ENCODE assay signal across 1 cellular context in genomic region chr2:20447437-20448245, GRCh38.
TF ChIP-seq lines count a peak whose summit lies in the region.

No MANE protein-coding gene starts in this region.

TF ChIP-seq in HepG2, 621 proteins besides CTCF, POLR2A, EP300 and RAD21 (continued from another document and continues in another):
- TF ChIP-seq KLF16 (CRISPR knock-in tag; IDR thresholded peaks at IDR 0.05) (0 out of 4 replicates have a peak, but pooled peaks of 1 of the 2 experiments have one; percentile 73), ZNF207 (IDR thresholded peaks at IDR 0.05; ENCODE audit: borderline replicate concordance) (no peak), ZNF670 (CRISPR knock-in tag; IDR thresholded peaks at IDR 0.05; ENCODE audit: borderline replicate concordance) (no peak), AGO1 (IDR thresholded peaks at IDR 0.05; ENCODE audit: low read depth, low read length, poor library complexity, severe bottlenecking) (peak; percentile 58), TBL1XR1 (IDR thresholded peaks at IDR 0.05; ENCODE audit: borderline replicate concordance, low read length, partially characterized antibody) (peak; percentile 18), KAT7 (CRISPR knock-in tag; IDR thresholded peaks at IDR 0.05; ENCODE audit: borderline replicate concordance) (peak; percentile 91), HINFP (CRISPR knock-in tag; IDR thresholded peaks at IDR 0.05; ENCODE audit: low read depth) (peak; percentile 74; the same call in 1 of the 2 replicates), MBNL3 (CRISPR knock-in tag; conservative IDR thresholded peaks at IDR 0.05) (no peak), MLX (CRISPR knock-in tag; IDR thresholded peaks at IDR 0.05) (no peak), TFDP2 (CRISPR knock-in tag; IDR thresholded peaks at IDR 0.05) (no peak), TGIF2 (CRISPR knock-in tag; IDR thresholded peaks at IDR 0.05) (peak; percentile 64; the same call in 1 of the 2 replicates), ZBTB21 (CRISPR knock-in tag; IDR thresholded peaks at IDR 0.05) (peak; percentile 29; the same call in 1 of the 2 replicates), CERS6 (CRISPR knock-in tag; IDR thresholded peaks at IDR 0.05) (peak; percentile 48; the same call in 1 of the 2 replicates), TRIM24 (CRISPR knock-in tag; IDR thresholded peaks at IDR 0.05) (no peak), ZNF574 (CRISPR knock-in tag; IDR thresholded peaks at IDR 0.05) (no peak), ZNF431 (CRISPR knock-in tag; IDR thresholded peaks at IDR 0.05; ENCODE audit: borderline replicate concordance, low read depth) (0 out of 2 replicates have a peak, but pooled peaks have one; percentile 24), ZNF512B (CRISPR knock-in tag; IDR thresholded peaks at IDR 0.05; ENCODE audit: borderline replicate concordance) (no peak), HOXA3 (CRISPR knock-in tag; IDR thresholded peaks at IDR 0.05) (peak; percentile 22), THAP9 (CRISPR knock-in tag; IDR thresholded peaks at IDR 0.05; ENCODE audit: borderline replicate concordance) (0 out of 2 replicates have a peak, but pooled peaks have one; percentile 32), ARHGAP35 (CRISPR knock-in tag; IDR thresholded peaks at IDR 0.05; ENCODE audit: borderline replicate concordance) (peak; percentile 73; the same call in 1 of the 2 replicates), HMG20B (CRISPR knock-in tag; conservative IDR thresholded peaks at IDR 0.05) (no peak), ZNF3 (CRISPR knock-in tag; IDR thresholded peaks at IDR 0.05) (no peak), REL (CRISPR knock-in tag; conservative IDR thresholded peaks at IDR 0.05) (no peak), HCFC1 (IDR thresholded peaks at IDR 0.05; ENCODE audit: low read depth, low read length) (no peak), ZFX (CRISPR knock-in tag; IDR thresholded peaks at IDR 0.05; ENCODE audit: low read depth) (0 out of 2 replicates have a peak, but pooled peaks have one; percentile 53), ZHX1 (CRISPR knock-in tag; IDR thresholded peaks at IDR 0.05; ENCODE audit: low read depth) (peak; percentile 17), GATAD2A (CRISPR knock-in tag; IDR thresholded peaks at IDR 0.05) (no peak), SRSF1 (optimal IDR thresholded peaks at IDR 0.05; ENCODE audit: low read depth, low read length) (peak; percentile 90), SAP130 (CRISPR knock-in tag; IDR thresholded peaks at IDR 0.05; ENCODE audit: low read depth) (0 out of 2 replicates have a peak, but pooled peaks have one; percentile 10), ZNF619 (CRISPR knock-in tag; IDR thresholded peaks at IDR 0.05) (peak; percentile 72; the same call in 1 of the 2 replicates), ZNF275 (CRISPR knock-in tag; IDR thresholded peaks at IDR 0.05; ENCODE audit: borderline replicate concordance) (peak; percentile 74; the same call in 1 of the 2 replicates), GABPB1 (CRISPR knock-in tag; IDR thresholded peaks at IDR 0.05) (peak; percentile 65; the same call in 1 of the 2 replicates), NAIF1 (CRISPR knock-in tag; IDR thresholded peaks at IDR 0.05; ENCODE audit: borderline replicate concordance) (no peak), SOX6 (IDR thresholded peaks at IDR 0.05) (no peak), SOX6 (CRISPR knock-in tag; IDR thresholded peaks at IDR 0.05) (peak; percentile 40; the same call in 1 of the 2 replicates), MBD4 (IDR thresholded peaks at IDR 0.05; ENCODE audit: borderline replicate concordance, low read length) (no peak; the same call in 1 of the 2 replicates), SATB2 (CRISPR knock-in tag; IDR thresholded peaks at IDR 0.05) (0 out of 2 replicates have a peak, but pooled peaks have one; percentile 65), ZNF709 (CRISPR knock-in tag; IDR thresholded peaks at IDR 0.05) (peak; percentile 72), NCOA1 (CRISPR knock-in tag; IDR thresholded peaks at IDR 0.05) (no peak)
